In the genomic region with DNA sequence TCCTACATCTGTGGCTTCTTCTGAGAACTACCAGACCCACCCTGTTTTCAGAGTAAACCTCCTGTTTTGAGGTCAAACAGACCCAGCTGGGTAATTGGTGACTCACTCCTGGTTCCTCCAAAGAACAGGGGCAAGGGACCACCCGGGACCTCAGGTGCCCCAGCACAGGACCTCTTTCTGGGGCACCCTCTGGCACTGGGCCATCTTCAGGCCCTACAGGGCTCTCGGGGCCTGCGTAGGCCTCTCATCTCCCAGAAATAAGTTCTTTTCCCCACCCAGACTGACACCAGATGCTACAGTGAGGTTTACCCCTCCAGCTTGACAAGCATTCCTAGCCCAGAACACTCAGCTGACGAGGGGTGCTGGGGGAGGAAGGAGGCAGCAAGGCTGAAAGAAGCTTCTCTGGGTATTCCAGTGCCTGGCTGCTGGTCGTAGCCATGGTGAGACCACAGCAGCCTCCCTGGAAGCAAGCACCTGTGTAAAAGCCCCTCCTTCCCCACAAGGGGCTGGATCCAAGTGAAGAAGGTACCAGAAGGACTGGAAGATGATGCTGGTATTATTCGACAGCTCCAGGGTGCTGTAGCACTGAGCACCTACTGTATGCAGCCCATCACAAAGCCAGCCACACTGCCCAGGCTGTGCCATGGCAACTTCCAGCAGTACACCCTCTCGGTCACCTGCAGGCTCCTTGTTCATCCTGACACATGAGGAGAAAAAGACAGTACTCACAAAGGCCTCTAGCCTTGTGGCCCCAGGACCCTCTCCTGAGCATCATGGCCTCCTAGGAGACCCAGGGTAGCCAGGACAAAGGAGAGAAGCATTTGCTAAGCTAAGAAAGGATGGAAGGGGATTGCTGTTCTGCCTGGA, we compare ENCODE assay signal across 9 cellular contexts. TPM values are rescaled to one million over a fixed set of nuclear protein-coding genes. Genes with fewer than 3 reads are reported as not detected.
A peak's percentile ranks its signal among the peaks of the same experiment; 100 is the strongest.
DNase-seq lines count a peak whose midpoint lies in the region; ATAC-seq and TF ChIP-seq lines count a peak whose summit lies in the region.
"Had no signal": no experiment of that assay in that cellular context is flagged by ENCODE, and none has a peak within 500 bp of the region (broad histone marks: within the 10 kb centered on the region; RNA-seq: fewer than 3 reads in every experiment).

No MANE protein-coding gene starts in this region.

- no peaks in the 10 kb centered on the region for H4K20me1 ChIP-seq in KMS-11 (ENCODE audit: insufficient read depth)

- H3K79me2 ChIP-seq in KMS-11 (ENCODE audit: insufficient read depth, low read depth) = no peaks in the 10 kb centered on the region

- peak overlapping the region; percentile 16; the same call in 1 of the 2 replicates for H2AFZ ChIP-seq in KMS-11 (ENCODE audit: low read depth)

- no peaks in the 10 kb centered on the region for H3K9me3 Mint-ChIP-seq in activated naive CD8-positive, alpha-beta T cell treated with anti-CD3 and anti-CD28 coated beads, Interleukin-2, amount 10 ng/mL, durations not matched to agents 7 days and 5 days
- H3K9me3 Mint-ChIP-seq in mesothelial cell of epicardium = no peaks in the 10 kb centered on the region

- no peak for TF ChIP-seq CTCF in KMS-11 (conservative IDR thresholded peaks at IDR 0.05; ENCODE audit: low read depth, low read length)
- no peak for TF ChIP-seq CTCF in mesothelial cell of epicardium (IDR thresholded peaks at IDR 0.05; ENCODE audit: unreplicated experiment)

- no peaks in the 10 kb centered on the region for H3K27me3 Mint-ChIP-seq in activated naive CD8-positive, alpha-beta T cell treated with anti-CD3 and anti-CD28 coated beads, Interleukin-2, amount 10 ng/mL, durations not matched to agents 7 days and 5 days
- H3K27me3 Mint-ChIP-seq in mesothelial cell of epicardium (ENCODE audit: low read depth) = peaks cover 1% of the 10 kb centered on the region

- peak overlapping the region; percentile 98 for H3K27ac Mint-ChIP-seq in activated naive CD8-positive, alpha-beta T cell treated with anti-CD3 and anti-CD28 coated beads, Interleukin-2, amount 10 ng/mL, durations not matched to agents 7 days and 5 days
- H3K27ac Mint-ChIP-seq in mesothelial cell of epicardium = no peak overlapping the region

- peak overlapping the region; percentile 88 for H3K9ac ChIP-seq in KMS-11

- H3K4me1 ChIP-seq in KMS-11 (ENCODE audit: low read depth, poor library complexity, severe bottlenecking) = peaks cover 66% of the 10 kb centered on the region

- peaks cover 15% of the 10 kb centered on the region for H3K36me3 Mint-ChIP-seq in activated naive CD8-positive, alpha-beta T cell treated with anti-CD3 and anti-CD28 coated beads, Interleukin-2, amount 10 ng/mL, durations not matched to agents 7 days and 5 days
- H3K36me3 Mint-ChIP-seq in mesothelial cell of epicardium = no peaks in the 10 kb centered on the region

- peak overlapping the region; percentile 99 for H3K4me3 Mint-ChIP-seq in activated naive CD8-positive, alpha-beta T cell treated with anti-CD3 and anti-CD28 coated beads, Interleukin-2, amount 10 ng/mL, durations not matched to agents 7 days and 5 days
- no peak overlapping the region for H3K4me3 Mint-ChIP-seq in mesothelial cell of epicardium

- H3K4me3 ChIP-seq in KMS-11 (IDR thresholded peaks at IDR 0.05; ENCODE audit: insufficient read depth, low read depth, low read length) = no peak overlapping the region

- no peaks in the 10 kb centered on the region for H3K27me3 ChIP-seq in KMS-11 (ENCODE audit: insufficient read depth, low read depth)

- H3K4me2 ChIP-seq in KMS-11 = peak overlapping the region; percentile 94

- POLR2A ChIA-PET in activated naive CD8-positive, alpha-beta T cell treated with anti-CD3 and anti-CD28 coated beads, Interleukin-2, amount 10 ng/mL, durations not matched to agents 7 days and 5 days (lab: Charles Lee) = interaction anchor here (0.9 to 5.8 kb wide), 9 partner anchors 8 to 251 kb away, joined by 3 to 46 read pairs (median 10); partner anchors contain the start of genes ALOX5 and ZFAND4

- DNase-seq in DMS53 (lab: John Stamatoyannopoulos, UW) (peak; percentile 47), DMS53 treated with DMSO at 0.1 percent for 48 hours (lab: John Stamatoyannopoulos, UW; ENCODE audit: unreplicated experiment) (no peak), mesothelial cell of epicardium (ENCODE audit: low spot score in 2 of 2, unreplicated experiment in 2 of 2) (no peak), RKO (ENCODE audit: low spot score) (no peak), NCI-H226 (no peak)
- DNase-seq in activated naive CD8-positive, alpha-beta T cell treated with anti-CD3 and anti-CD28 coated beads, Interleukin-2, amount 10 ng/mL, durations not matched to agents 7 days and 5 days = peak; percentile 74
- peak; percentile 25 to 34 for DNase-seq in stimulated activated CD8-positive, alpha-beta memory T cell treated with anti-CD3 and anti-CD28 coated beads, Interleukin-7, amount 100 ng/mL, for 1 hour (ENCODE audit: low read depth in 2 of 2)
- DNase-seq: NCI-H1930 had no signal

- H3K27ac ChIP-seq in KMS-11 = peak overlapping the region; percentile 88

- peaks cover 73% of the 10 kb centered on the region for H3K4me1 Mint-ChIP-seq in activated naive CD8-positive, alpha-beta T cell treated with anti-CD3 and anti-CD28 coated beads, Interleukin-2, amount 10 ng/mL, durations not matched to agents 7 days and 5 days
- H3K4me1 Mint-ChIP-seq in mesothelial cell of epicardium = peaks cover 22% of the 10 kb centered on the region

- peak; percentile 44 for ATAC-seq in activated naive CD8-positive, alpha-beta T cell treated with anti-CD3 and anti-CD28 coated beads, Interleukin-2, amount 10 ng/mL, durations not matched to agents 7 days and 5 days (ENCODE audit: low read depth)

- H3K36me3 ChIP-seq in KMS-11 (ENCODE audit: insufficient read depth) = no peaks in the 10 kb centered on the region

RNA-seq across cellular contexts. Expression of gene ALOX5, which starts 47.4 kb away (rescaled TPM):
- 10 to 100 TPM; 13.6 to 14.2 TPM for total RNA-seq in activated naive CD8-positive, alpha-beta T cell treated with anti-CD3 and anti-CD28 coated beads, Interleukin-2, amount 10 ng/mL, durations not matched to agents 7 days and 5 days
- total RNA-seq in mesothelial cell of epicardium = 8.6 to 10.6 TPM (median 9.6 TPM) in 3 replicates

Comparison
In these comparisons a context has a peak if more than half of its experiments do, and no peak if none do; other contexts are left out.
1. DNase-seq: peak in DMS53 (single experiment), activated naive CD8-positive, alpha-beta T cell treated with anti-CD3 and anti-CD28 coated beads, Interleukin-2, amount 10 ng/mL, durations not matched to agents 7 days and 5 days (single experiment) and stimulated activated CD8-positive, alpha-beta memory T cell treated with anti-CD3 and anti-CD28 coated beads, Interleukin-7, amount 100 ng/mL, for 1 hour (2 of 2); none in DMS53 treated with DMSO at 0.1 percent for 48 hours (single experiment), mesothelial cell of epicardium (0 of 2), RKO (single experiment) and NCI-H226 (single experiment).